18 cellular contexts compared by ENCODE assay signal in the genomic region with DNA sequence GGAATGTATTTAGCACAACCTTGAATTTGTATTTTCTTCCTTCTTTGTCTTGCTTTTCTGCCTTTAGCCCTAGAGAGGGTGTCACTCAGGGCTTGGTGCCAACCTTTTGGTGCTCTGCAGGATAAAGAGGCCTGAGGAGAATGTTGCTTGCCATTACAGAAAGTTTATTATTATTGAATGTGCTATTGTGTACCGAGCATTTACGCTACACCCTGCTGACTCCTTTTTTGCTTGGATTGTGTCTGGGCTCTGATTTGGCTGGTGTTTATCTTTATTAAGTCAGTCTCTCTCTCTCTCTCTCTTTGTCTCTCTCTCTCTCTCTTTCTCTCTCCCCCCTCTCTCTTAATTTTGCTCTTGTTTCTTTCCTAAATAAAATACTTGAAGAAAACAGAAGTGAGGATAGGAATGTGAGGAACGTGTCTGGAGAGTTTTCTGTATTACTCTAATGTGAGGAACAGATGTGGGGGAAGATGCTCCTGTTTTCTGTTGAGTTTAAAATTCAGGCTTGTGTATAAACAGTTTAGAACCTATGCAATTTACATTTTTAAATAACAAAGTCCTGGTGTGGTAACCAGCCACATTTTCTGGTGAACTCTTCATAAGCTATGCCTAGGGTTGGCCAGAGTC.
DNase-seq lines count a peak whose midpoint lies in the region; TF ChIP-seq lines count a peak whose summit lies in the region.
"Had no signal": no experiment of that assay in that cellular context is flagged by ENCODE, and none has a peak within 500 bp of the region (broad histone marks: within the 10 kb centered on the region; RNA-seq: fewer than 3 reads in every experiment).

No MANE protein-coding gene starts in this region.

- H3K4me3 ChIP-seq in fibroblast of villous mesenchyme (ENCODE audit: low read depth, low read length), result no peak overlapping the region
- H3K4me3 ChIP-seq in trophoblast cell (ENCODE audit: low read depth, low read length), result no peak overlapping the region
- H3K4me3 ChIP-seq: lung had no signal

- H2BK5ac ChIP-seq in trophoblast cell (ENCODE audit: low read depth, low read length, poor library complexity), result no peak overlapping the region

- TF ChIP-seq CTCF in fibroblast of villous mesenchyme (IDR thresholded peaks at IDR 0.05; ENCODE audit: insufficient read depth, low read depth, low read length) (no peak), GM13977 (IDR thresholded peaks at IDR 0.05; ENCODE audit: extremely low read depth, insufficient read depth, missing control alignments) (no peak)

- H3K9me3 ChIP-seq in trophoblast cell (ENCODE audit: insufficient read depth, low read depth, low read length), result no peaks in the 10 kb centered on the region

- no peaks in the 10 kb centered on the region for H3K79me1 ChIP-seq in trophoblast cell (ENCODE audit: low read length)

- H2BK12ac ChIP-seq in trophoblast cell (ENCODE audit: low read length), result no peak overlapping the region

- H3K27ac ChIP-seq in trophoblast cell (ENCODE audit: low read depth, low read length), result no peak overlapping the region
- H3K27ac ChIP-seq: KMS-11 had no signal

- H2AFZ ChIP-seq in trophoblast cell (ENCODE audit: insufficient read depth, low read length, poor library complexity), result no peak overlapping the region

- H4K91ac ChIP-seq in trophoblast cell (ENCODE audit: low read depth, low read length), result no peak overlapping the region

- no peak overlapping the region for H2BK120ac ChIP-seq in trophoblast cell (ENCODE audit: insufficient read depth, low read length, poor library complexity)

- no peak overlapping the region for H3K4ac ChIP-seq in trophoblast cell (ENCODE audit: low read depth, low read length)

- no peak overlapping the region for H3K18ac ChIP-seq in trophoblast cell (ENCODE audit: low read length)

- no peaks in the 10 kb centered on the region for H3K27me3 ChIP-seq in trophoblast cell (ENCODE audit: insufficient read depth, low read length)

- no peaks in the 10 kb centered on the region for H3K79me2 ChIP-seq in trophoblast cell (ENCODE audit: control insufficient read depth, insufficient read depth, low read length, poor library complexity)

- in situ Hi-C loops in GM13977 (cut with MboI; ENCODE audit: low pct_unique_long_range_greater_than_20kb, low sequenced_read_pairs, unreplicated experiment), result no loop called here

- H3K14ac ChIP-seq in trophoblast cell (ENCODE audit: low read length), result no peak overlapping the region

- H4K8ac ChIP-seq in trophoblast cell (ENCODE audit: low read depth, low read length), result no peak overlapping the region

- H3K23ac ChIP-seq in trophoblast cell (ENCODE audit: low read length), result no peak overlapping the region

- no peak overlapping the region for H3K4me2 ChIP-seq in trophoblast cell (ENCODE audit: low read length)
- H3K4me2 ChIP-seq: KMS-11 had no signal

- no peak overlapping the region for H3K9ac ChIP-seq in trophoblast cell (ENCODE audit: low read length)
- H3K9ac ChIP-seq: KMS-11 had no signal

- H3K36me3 ChIP-seq in trophoblast cell (ENCODE audit: control insufficient read depth in 1 of 2, insufficient read depth in 2 of 2, low read length in 2 of 2), result no peaks in the 10 kb centered on the region

- H2AK5ac ChIP-seq in trophoblast cell (ENCODE audit: low read length), result no peak overlapping the region

- WGBS in trophoblast cell (ENCODE audit: extremely low coverage, insufficient coverage, insufficient read length), result no CpG with 5 or more reads among the region's 3 CpGs

- DNase-seq in NCI-H2081 (lab: John Stamatoyannopoulos, UW), result peak; percentile 15 to 66
- DNase-seq in NCI-H2081 treated with DMSO at 0.1 percent for 48 hours (lab: John Stamatoyannopoulos, UW), result no peak
- DNase-seq in NCI-H748 treated with DMSO at 0.1 percent for 48 hours (lab: John Stamatoyannopoulos, UW), result peak; percentile 28
- peak; percentile 19 for DNase-seq in fibroblast of villous mesenchyme (ENCODE audit: low read depth)
- peak; percentile 45 for DNase-seq in smooth muscle cell of the brain vasculature (ENCODE audit: low read depth, low spot score)
- DNase-seq in NCI-H1694 (lab: John Stamatoyannopoulos, UW), result no peak
- DNase-seq in trophoblast cell, result no peak
- no peak for DNase-seq in GM13977 (ENCODE audit: low spot score)
- DNase-seq: activated effector memory CD4-positive, alpha-beta T cell treated with Interleukin-2 at 50 U/mL for 16 hours; cortex of kidney; HCEC 1CT; immature natural killer cell; NCI-H2171; SIG-M5; stimulated activated naive CD4-positive, alpha-beta T cell; T-helper 9 cell had no signal

- no peak overlapping the region for H4K12ac ChIP-seq in trophoblast cell (ENCODE audit: low read depth, low read length)

- no peaks in the 10 kb centered on the region for H3K4me1 ChIP-seq in trophoblast cell (ENCODE audit: control insufficient read depth in 1 of 2, insufficient read depth in 2 of 2, low read length in 2 of 2)

Comparison
In these comparisons a context has a peak if more than half of its experiments do, and no peak if none do; other contexts are left out.
1. DNase-seq: peak in NCI-H2081 (2 of 2), NCI-H748 treated with DMSO at 0.1 percent for 48 hours (single experiment), fibroblast of villous mesenchyme (single experiment) and smooth muscle cell of the brain vasculature (single experiment); none in NCI-H2081 treated with DMSO at 0.1 percent for 48 hours (single experiment), NCI-H1694 (single experiment), trophoblast cell (0 of 2) and GM13977 (single experiment).